1 cellular context compared by ENCODE assay signal in the genomic region with DNA sequence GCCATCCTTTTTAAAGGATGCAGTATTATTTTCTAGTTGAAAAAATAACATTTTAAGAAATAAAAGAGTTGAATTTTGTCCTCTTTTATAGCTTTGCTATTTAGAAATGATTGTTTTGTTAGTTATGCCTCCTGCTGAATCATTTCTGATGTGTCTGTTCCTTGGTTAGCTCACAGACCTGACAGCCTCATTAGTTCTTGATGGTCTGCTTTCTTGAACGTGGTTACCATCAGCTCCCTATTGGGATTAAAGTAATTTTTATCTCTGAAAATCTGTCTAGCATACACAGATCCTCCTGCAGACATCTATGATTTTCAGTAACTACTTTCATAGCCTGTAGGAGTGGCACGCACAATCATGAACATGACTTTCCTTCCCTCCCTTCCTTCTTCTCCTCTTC.
TF ChIP-seq lines count a peak whose summit lies in the region.

No MANE protein-coding gene starts in this region.

TF ChIP-seq in GM23338, 12 proteins besides CTCF, POLR2A, EP300 and RAD21 (continued from another document):
- TF ChIP-seq, protein P1, sequence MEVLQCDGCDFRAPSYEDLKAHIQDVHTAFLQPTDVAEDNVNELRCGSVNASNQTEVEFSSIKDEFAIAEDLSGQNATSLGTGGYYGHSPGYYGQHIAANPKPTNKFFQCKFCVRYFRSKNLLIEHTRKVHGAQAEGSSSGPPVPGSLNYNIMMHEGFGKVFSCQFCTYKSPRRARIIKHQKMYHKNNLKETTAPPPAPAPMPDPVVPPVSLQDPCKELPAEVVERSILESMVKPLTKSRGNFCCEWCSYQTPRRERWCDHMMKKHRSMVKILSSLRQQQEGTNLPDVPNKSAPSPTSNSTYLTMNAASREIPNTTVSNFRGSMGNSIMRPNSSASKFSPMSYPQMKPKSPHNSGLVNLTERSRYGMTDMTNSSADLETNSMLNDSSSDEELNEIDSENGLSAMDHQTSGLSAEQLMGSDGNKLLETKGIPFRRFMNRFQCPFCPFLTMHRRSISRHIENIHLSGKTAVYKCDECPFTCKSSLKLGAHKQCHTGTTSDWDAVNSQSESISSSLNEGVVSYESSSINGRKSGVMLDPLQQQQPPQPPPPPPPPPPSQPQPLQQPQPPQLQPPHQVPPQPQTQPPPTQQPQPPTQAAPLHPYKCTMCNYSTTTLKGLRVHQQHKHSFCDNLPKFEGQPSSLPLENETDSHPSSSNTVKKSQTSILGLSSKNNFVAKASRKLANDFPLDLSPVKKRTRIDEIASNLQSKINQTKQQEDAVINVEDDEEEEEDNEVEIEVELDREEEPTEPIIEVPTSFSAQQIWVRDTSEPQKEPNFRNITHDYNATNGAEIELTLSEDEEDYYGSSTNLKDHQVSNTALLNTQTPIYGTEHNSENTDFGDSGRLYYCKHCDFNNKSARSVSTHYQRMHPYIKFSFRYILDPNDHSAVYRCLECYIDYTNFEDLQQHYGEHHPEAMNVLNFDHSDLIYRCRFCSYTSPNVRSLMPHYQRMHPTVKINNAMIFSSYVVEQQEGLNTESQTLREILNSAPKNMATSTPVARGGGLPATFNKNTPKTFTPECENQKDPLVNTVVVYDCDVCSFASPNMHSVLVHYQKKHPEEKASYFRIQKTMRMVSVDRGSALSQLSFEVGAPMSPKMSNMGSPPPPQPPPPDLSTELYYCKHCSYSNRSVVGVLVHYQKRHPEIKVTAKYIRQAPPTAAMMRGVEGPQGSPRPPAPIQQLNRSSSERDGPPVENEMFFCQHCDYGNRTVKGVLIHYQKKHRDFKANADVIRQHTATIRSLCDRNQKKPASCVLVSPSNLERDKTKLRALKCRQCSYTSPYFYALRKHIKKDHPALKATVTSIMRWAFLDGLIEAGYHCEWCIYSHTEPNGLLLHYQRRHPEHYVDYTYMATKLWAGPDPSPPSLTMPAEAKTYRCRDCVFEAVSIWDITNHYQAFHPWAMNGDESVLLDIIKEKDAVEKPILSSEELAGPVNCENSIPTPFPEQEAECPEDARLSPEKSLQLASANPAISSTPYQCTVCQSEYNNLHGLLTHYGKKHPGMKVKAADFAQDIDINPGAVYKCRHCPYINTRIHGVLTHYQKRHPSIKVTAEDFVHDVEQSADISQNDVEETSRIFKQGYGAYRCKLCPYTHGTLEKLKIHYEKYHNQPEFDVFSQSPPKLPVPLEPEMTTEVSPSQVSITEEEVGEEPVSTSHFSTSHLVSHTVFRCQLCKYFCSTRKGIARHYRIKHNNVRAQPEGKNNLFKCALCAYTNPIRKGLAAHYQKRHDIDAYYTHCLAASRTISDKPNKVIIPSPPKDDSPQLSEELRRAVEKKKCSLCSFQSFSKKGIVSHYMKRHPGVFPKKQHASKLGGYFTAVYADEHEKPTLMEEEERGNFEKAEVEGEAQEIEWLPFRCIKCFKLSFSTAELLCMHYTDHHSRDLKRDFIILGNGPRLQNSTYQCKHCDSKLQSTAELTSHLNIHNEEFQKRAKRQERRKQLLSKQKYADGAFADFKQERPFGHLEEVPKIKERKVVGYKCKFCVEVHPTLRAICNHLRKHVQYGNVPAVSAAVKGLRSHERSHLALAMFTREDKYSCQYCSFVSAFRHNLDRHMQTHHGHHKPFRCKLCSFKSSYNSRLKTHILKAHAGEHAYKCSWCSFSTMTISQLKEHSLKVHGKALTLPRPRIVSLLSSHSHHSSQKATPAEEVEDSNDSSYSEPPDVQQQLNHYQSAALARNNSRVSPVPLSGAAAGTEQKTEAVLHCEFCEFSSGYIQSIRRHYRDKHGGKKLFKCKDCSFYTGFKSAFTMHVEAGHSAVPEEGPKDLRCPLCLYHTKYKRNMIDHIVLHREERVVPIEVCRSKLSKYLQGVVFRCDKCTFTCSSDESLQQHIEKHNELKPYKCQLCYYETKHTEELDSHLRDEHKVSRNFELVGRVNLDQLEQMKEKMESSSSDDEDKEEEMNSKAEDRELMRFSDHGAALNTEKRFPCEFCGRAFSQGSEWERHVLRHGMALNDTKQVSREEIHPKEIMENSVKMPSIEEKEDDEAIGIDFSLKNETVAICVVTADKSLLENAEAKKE (CRISPR knock-in tag; IDR thresholded peaks at IDR 0.05): no peak
- TF ChIP-seq EZH2phosphoT487 (IDR thresholded peaks at IDR 0.05; ENCODE audit: unreplicated experiment): no peak
- TF ChIP-seq JUNB (IDR thresholded peaks at IDR 0.05; ENCODE audit: unreplicated experiment): no peak
- TF ChIP-seq ZNF114 (CRISPR knock-in tag; IDR thresholded peaks at IDR 0.05): no peak
